In the genomic region with DNA sequence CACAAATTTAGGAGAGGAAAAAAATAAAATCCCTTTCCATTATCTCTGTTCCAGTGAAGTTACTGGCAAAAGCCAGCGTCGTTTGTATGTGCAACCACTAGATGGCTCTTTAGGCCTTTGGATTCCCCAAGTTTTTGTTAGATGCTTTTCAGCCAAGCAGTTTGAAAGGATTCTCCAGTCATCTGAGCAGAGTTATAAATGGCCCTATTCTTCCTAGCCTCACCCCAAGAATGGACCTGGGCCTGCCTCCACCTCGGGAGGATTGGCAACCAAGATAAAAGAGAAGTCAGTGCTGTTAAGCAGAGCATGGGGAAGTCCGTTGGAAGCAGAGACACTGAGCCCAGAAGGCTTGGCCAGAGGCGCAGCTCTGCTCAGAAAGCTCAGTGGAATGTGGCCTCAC, we compare ENCODE assay signal across 1 cellular context.
TF ChIP-seq lines count a peak whose summit lies in the region.

No MANE protein-coding gene starts in this region.

TF ChIP-seq in GM23338, 12 proteins besides CTCF, POLR2A, EP300 and RAD21 (continued from another document):
- TF ChIP-seq, protein P1, sequence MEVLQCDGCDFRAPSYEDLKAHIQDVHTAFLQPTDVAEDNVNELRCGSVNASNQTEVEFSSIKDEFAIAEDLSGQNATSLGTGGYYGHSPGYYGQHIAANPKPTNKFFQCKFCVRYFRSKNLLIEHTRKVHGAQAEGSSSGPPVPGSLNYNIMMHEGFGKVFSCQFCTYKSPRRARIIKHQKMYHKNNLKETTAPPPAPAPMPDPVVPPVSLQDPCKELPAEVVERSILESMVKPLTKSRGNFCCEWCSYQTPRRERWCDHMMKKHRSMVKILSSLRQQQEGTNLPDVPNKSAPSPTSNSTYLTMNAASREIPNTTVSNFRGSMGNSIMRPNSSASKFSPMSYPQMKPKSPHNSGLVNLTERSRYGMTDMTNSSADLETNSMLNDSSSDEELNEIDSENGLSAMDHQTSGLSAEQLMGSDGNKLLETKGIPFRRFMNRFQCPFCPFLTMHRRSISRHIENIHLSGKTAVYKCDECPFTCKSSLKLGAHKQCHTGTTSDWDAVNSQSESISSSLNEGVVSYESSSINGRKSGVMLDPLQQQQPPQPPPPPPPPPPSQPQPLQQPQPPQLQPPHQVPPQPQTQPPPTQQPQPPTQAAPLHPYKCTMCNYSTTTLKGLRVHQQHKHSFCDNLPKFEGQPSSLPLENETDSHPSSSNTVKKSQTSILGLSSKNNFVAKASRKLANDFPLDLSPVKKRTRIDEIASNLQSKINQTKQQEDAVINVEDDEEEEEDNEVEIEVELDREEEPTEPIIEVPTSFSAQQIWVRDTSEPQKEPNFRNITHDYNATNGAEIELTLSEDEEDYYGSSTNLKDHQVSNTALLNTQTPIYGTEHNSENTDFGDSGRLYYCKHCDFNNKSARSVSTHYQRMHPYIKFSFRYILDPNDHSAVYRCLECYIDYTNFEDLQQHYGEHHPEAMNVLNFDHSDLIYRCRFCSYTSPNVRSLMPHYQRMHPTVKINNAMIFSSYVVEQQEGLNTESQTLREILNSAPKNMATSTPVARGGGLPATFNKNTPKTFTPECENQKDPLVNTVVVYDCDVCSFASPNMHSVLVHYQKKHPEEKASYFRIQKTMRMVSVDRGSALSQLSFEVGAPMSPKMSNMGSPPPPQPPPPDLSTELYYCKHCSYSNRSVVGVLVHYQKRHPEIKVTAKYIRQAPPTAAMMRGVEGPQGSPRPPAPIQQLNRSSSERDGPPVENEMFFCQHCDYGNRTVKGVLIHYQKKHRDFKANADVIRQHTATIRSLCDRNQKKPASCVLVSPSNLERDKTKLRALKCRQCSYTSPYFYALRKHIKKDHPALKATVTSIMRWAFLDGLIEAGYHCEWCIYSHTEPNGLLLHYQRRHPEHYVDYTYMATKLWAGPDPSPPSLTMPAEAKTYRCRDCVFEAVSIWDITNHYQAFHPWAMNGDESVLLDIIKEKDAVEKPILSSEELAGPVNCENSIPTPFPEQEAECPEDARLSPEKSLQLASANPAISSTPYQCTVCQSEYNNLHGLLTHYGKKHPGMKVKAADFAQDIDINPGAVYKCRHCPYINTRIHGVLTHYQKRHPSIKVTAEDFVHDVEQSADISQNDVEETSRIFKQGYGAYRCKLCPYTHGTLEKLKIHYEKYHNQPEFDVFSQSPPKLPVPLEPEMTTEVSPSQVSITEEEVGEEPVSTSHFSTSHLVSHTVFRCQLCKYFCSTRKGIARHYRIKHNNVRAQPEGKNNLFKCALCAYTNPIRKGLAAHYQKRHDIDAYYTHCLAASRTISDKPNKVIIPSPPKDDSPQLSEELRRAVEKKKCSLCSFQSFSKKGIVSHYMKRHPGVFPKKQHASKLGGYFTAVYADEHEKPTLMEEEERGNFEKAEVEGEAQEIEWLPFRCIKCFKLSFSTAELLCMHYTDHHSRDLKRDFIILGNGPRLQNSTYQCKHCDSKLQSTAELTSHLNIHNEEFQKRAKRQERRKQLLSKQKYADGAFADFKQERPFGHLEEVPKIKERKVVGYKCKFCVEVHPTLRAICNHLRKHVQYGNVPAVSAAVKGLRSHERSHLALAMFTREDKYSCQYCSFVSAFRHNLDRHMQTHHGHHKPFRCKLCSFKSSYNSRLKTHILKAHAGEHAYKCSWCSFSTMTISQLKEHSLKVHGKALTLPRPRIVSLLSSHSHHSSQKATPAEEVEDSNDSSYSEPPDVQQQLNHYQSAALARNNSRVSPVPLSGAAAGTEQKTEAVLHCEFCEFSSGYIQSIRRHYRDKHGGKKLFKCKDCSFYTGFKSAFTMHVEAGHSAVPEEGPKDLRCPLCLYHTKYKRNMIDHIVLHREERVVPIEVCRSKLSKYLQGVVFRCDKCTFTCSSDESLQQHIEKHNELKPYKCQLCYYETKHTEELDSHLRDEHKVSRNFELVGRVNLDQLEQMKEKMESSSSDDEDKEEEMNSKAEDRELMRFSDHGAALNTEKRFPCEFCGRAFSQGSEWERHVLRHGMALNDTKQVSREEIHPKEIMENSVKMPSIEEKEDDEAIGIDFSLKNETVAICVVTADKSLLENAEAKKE (CRISPR knock-in tag; IDR thresholded peaks at IDR 0.05), result no peak
- TF ChIP-seq CREB1 (CRISPR knock-in tag; IDR thresholded peaks at IDR 0.05; ENCODE audit: low read depth) (no peak), STAT1 (IDR thresholded peaks at IDR 0.05; ENCODE audit: unreplicated experiment) (no peak)
- TF ChIP-seq, protein P2, sequence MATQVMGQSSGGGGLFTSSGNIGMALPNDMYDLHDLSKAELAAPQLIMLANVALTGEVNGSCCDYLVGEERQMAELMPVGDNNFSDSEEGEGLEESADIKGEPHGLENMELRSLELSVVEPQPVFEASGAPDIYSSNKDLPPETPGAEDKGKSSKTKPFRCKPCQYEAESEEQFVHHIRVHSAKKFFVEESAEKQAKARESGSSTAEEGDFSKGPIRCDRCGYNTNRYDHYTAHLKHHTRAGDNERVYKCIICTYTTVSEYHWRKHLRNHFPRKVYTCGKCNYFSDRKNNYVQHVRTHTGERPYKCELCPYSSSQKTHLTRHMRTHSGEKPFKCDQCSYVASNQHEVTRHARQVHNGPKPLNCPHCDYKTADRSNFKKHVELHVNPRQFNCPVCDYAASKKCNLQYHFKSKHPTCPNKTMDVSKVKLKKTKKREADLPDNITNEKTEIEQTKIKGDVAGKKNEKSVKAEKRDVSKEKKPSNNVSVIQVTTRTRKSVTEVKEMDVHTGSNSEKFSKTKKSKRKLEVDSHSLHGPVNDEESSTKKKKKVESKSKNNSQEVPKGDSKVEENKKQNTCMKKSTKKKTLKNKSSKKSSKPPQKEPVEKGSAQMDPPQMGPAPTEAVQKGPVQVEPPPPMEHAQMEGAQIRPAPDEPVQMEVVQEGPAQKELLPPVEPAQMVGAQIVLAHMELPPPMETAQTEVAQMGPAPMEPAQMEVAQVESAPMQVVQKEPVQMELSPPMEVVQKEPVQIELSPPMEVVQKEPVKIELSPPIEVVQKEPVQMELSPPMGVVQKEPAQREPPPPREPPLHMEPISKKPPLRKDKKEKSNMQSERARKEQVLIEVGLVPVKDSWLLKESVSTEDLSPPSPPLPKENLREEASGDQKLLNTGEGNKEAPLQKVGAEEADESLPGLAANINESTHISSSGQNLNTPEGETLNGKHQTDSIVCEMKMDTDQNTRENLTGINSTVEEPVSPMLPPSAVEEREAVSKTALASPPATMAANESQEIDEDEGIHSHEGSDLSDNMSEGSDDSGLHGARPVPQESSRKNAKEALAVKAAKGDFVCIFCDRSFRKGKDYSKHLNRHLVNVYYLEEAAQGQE (IDR thresholded peaks at IDR 0.05; ENCODE audit: unreplicated experiment), result no peak
